ENCODE assay signal across 8 cellular contexts in genomic region chr6:15663057-15663638, GRCh38. TPM values are rescaled to one million over a fixed set of nuclear protein-coding genes. Genes with fewer than 3 reads are reported as not detected.
A peak's percentile ranks its signal among the peaks of the same experiment; 100 is the strongest.
DNase-seq lines count a peak whose midpoint lies in the region; ATAC-seq and TF ChIP-seq lines count a peak whose summit lies in the region.

No MANE protein-coding gene starts in this region.

- peak overlapping the region; percentile 78 for H3K27ac Mint-ChIP-seq in activated CD8-positive, alpha-beta T cell treated with anti-CD3 and anti-CD28 coated beads, Interleukin-2, amount 10 ng/mL, durations not matched to agents 7 days and 5 days
- H3K27ac Mint-ChIP-seq in glutamatergic neuron (ENCODE audit: unreplicated experiment) = no peak overlapping the region

- H3K9me3 Mint-ChIP-seq in activated CD8-positive, alpha-beta T cell treated with anti-CD3 and anti-CD28 coated beads, Interleukin-2, amount 10 ng/mL, durations not matched to agents 7 days and 5 days (ENCODE audit: insufficient read depth) = no peaks in the 10 kb centered on the region
- peaks cover 8% of the 10 kb centered on the region for H3K9me3 Mint-ChIP-seq in glutamatergic neuron (ENCODE audit: unreplicated experiment)

- peaks cover 14% of the 10 kb centered on the region for H3K36me3 Mint-ChIP-seq in activated CD8-positive, alpha-beta T cell treated with anti-CD3 and anti-CD28 coated beads, Interleukin-2, amount 10 ng/mL, durations not matched to agents 7 days and 5 days (ENCODE audit: low read depth)
- H3K36me3 Mint-ChIP-seq in glutamatergic neuron (ENCODE audit: unreplicated experiment) = no peaks in the 10 kb centered on the region

- CTCF ChIA-PET in activated CD8-positive, alpha-beta T cell treated with anti-CD3 and anti-CD28 coated beads, Interleukin-2, amount 10 ng/mL, durations not matched to agents 7 days and 5 days (lab: Charles Lee) = interaction anchor here (1.0 to 1.8 kb wide), 2 partner anchors 10 to 520 kb away, joined by 3 to 5 read pairs; no protein-coding TSS in a partner anchor

- peaks cover 23% of the 10 kb centered on the region for H3K4me1 Mint-ChIP-seq in activated CD8-positive, alpha-beta T cell treated with anti-CD3 and anti-CD28 coated beads, Interleukin-2, amount 10 ng/mL, durations not matched to agents 7 days and 5 days (ENCODE audit: low read depth)
- peaks cover 14% of the 10 kb centered on the region for H3K4me1 Mint-ChIP-seq in glutamatergic neuron (ENCODE audit: low read depth, unreplicated experiment)

- peak overlapping the region; percentile 76 for H3K4me3 Mint-ChIP-seq in activated CD8-positive, alpha-beta T cell treated with anti-CD3 and anti-CD28 coated beads, Interleukin-2, amount 10 ng/mL, durations not matched to agents 7 days and 5 days
- H3K4me3 Mint-ChIP-seq in glutamatergic neuron (ENCODE audit: unreplicated experiment) = peak overlapping the region; percentile 58

- DNase-seq in activated T-cell treated with anti-CD3 and anti-CD28 coated beads for 48 hours (ENCODE audit: low read depth) (peak; percentile 86), glutamatergic neuron (no peak), sciatic nerve (ENCODE audit: low spot score) (no peak), NCI-H748 treated with DMSO at 0.1 percent for 48 hours (lab: John Stamatoyannopoulos, UW) (no peak)
- DNase-seq in activated T-cell treated with anti-CD3 and anti-CD28 coated beads, Interleukin-2, amount 50 U/mL, for 1 hour = no peak
- DNase-seq in Jurkat, Clone E6-1 (ENCODE audit: low read depth, low spot score) = peak; percentile 59
- DNase-seq in activated CD8-positive, alpha-beta T cell treated with anti-CD3 and anti-CD28 coated beads, Interleukin-2, amount 10 ng/mL, durations not matched to agents 7 days and 5 days = no peak

- peaks cover 15% of the 10 kb centered on the region for H3K27me3 Mint-ChIP-seq in activated CD8-positive, alpha-beta T cell treated with anti-CD3 and anti-CD28 coated beads, Interleukin-2, amount 10 ng/mL, durations not matched to agents 7 days and 5 days (ENCODE audit: low read depth)
- peaks cover 3% of the 10 kb centered on the region for H3K27me3 Mint-ChIP-seq in glutamatergic neuron (ENCODE audit: unreplicated experiment)

- no peak for TF ChIP-seq CTCF in glutamatergic neuron (IDR thresholded peaks at IDR 0.05; ENCODE audit: partially characterized antibody, unreplicated experiment)

- POLR2A ChIA-PET in activated CD8-positive, alpha-beta T cell treated with anti-CD3 and anti-CD28 coated beads, Interleukin-2, amount 10 ng/mL, durations not matched to agents 7 days and 5 days (lab: Charles Lee) = interaction anchor here (0.5 to 1.9 kb wide), 3 partner anchors 10 to 469 kb away, joined by 3 to 9 read pairs (median 3); no protein-coding TSS in a partner anchor

- intact Hi-C loops in sciatic nerve (cut with DNase I) = no loop called here

- ATAC-seq in activated CD8-positive, alpha-beta T cell treated with anti-CD3 and anti-CD28 coated beads, Interleukin-2, amount 10 ng/mL, durations not matched to agents 7 days and 5 days = no peak
- peak; percentile 16 for ATAC-seq in sciatic nerve
- ATAC-seq in GM19395 (IDR thresholded peaks at IDR 0.05; ENCODE audit: unreplicated experiment) = no peak

- peak overlapping the region; percentile 32 for H3K4me3 ChIP-seq in Jurkat, Clone E6-1 (ENCODE audit: low read length)

RNA-seq across cellular contexts. Expression of gene DTNBP1, which starts 0.3 kb away (rescaled TPM):
- polyA plus RNA-seq in Jurkat, Clone E6-1 (2012; ENCODE audit: insufficient read depth, insufficient read length) = 32.2 TPM
- 10 to 100 TPM; 17.7 to 19.0 TPM for total RNA-seq in activated CD8-positive, alpha-beta T cell treated with anti-CD3 and anti-CD28 coated beads, Interleukin-2, amount 10 ng/mL, durations not matched to agents 7 days and 5 days
- total RNA-seq in glutamatergic neuron (ENCODE audit: unreplicated experiment) (13.2 TPM), sciatic nerve (25.3 TPM)

Comparison
In these comparisons a context has a peak if more than half of its experiments do, and no peak if none do; other contexts are left out.
1. DNase-seq: peak in activated T-cell treated with anti-CD3 and anti-CD28 coated beads for 48 hours (single experiment) and Jurkat, Clone E6-1 (single experiment); none in activated T-cell treated with anti-CD3 and anti-CD28 coated beads, Interleukin-2, amount 50 U/mL, for 1 hour (single experiment), activated CD8-positive, alpha-beta T cell treated with anti-CD3 and anti-CD28 coated beads, Interleukin-2, amount 10 ng/mL, durations not matched to agents 7 days and 5 days (single experiment), glutamatergic neuron (single experiment), sciatic nerve (single experiment) and NCI-H748 treated with DMSO at 0.1 percent for 48 hours (single experiment).